Comparison of ENCODE assay signal across 27 cellular contexts in the genomic region with DNA sequence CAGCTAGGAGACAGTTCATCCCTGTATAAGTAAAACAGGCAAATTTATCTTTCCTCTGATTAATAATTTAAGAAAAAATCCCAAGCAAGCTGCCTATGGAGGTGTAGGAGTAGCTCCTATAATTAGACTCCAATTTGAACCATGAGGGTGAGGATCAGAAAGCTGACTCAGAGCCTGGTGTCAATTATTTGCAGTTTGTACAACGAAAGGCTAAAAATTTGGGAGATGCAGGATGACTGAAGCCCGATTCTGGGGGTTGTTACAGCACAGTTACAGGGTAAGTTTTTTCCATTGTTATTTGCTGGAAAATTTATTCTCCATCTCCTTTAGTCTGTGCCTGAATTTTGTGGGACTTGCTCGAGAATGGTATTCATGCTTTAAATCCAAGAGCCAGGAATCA.
"Had no signal": no experiment of that assay in that cellular context is flagged by ENCODE, and none has a peak within 500 bp of the region (broad histone marks: within the 10 kb centered on the region; RNA-seq: fewer than 3 reads in every experiment).

No MANE protein-coding gene starts in this region.

- H3K9me3 Mint-ChIP-seq: naive thymus-derived CD8-positive, alpha-beta T cell; nephron progenitor cell; stimulated activated memory B cell treated with anti-CD40 and anti-IgM and Interleukin-4, amounts not matched to agents 10 μg/mL and 1 μg/mL and 100 μg/mL, for 72 hours; stimulated activated naive CD8-positive, alpha-beta T cell treated with anti-CD3 and anti-CD28 coated beads, Interleukin-15, amount 100 ng/mL, for 72 hours had no signal

- H3K36me3 ChIP-seq: neutrophil, pancreas, prostate gland, right lobe of liver, sigmoid colon, suprapubic skin, tibial nerve, upper lobe of left lung, vagina had no signal

- H3K9me3 ChIP-seq: neutrophil, pancreas, prostate gland, right lobe of liver, sigmoid colon, suprapubic skin, testis, tibial nerve, upper lobe of left lung, vagina had no signal

- H3K27me3 ChIP-seq: neutrophil, pancreas, right lobe of liver, sigmoid colon, suprapubic skin, testis, tibial nerve, upper lobe of left lung, vagina had no signal

- H3K4me3 ChIP-seq: pancreas, prostate gland, right lobe of liver, sigmoid colon, suprapubic skin, testis, tibial nerve, upper lobe of left lung, vagina had no signal

- H3K4me1 Mint-ChIP-seq: naive thymus-derived CD8-positive, alpha-beta T cell; stimulated activated naive CD8-positive, alpha-beta T cell treated with anti-CD3 and anti-CD28 coated beads, Interleukin-15, amount 100 ng/mL, for 72 hours had no signal

- H3K27ac ChIP-seq: neutrophil, pancreas, prostate gland, right lobe of liver, sigmoid colon, suprapubic skin, testis, tibial nerve, upper lobe of left lung, vagina had no signal

- H3K4me3 Mint-ChIP-seq: naive thymus-derived CD8-positive, alpha-beta T cell; natural killer cell treated with Interleukin-12 subunit alpha and Interleukin-12 subunit beta and Interleukin-15 and Interleukin-18, amount 100 ng/mL, for 72 hours; nephron progenitor cell; neural crest cell; stimulated activated memory B cell treated with anti-CD40 and anti-IgM and Interleukin-4, amounts not matched to agents 10 μg/mL and 1 μg/mL and 100 μg/mL, for 72 hours; stimulated activated naive CD8-positive, alpha-beta T cell treated with anti-CD3 and anti-CD28 coated beads, Interleukin-15, amount 100 ng/mL, for 72 hours had no signal

- H3K36me3 Mint-ChIP-seq: naive thymus-derived CD8-positive, alpha-beta T cell; natural killer cell treated with Interleukin-12 subunit alpha and Interleukin-12 subunit beta and Interleukin-15 and Interleukin-18, amount 100 ng/mL, for 72 hours; stimulated activated memory B cell treated with anti-CD40 and anti-IgM and Interleukin-4, amounts not matched to agents 10 μg/mL and 1 μg/mL and 100 μg/mL, for 72 hours had no signal

- DNase-seq: naive thymus-derived CD8-positive, alpha-beta T cell; nephron progenitor cell; pancreas; right cardiac atrium; right lobe of liver; sigmoid colon; small intestine; stimulated activated CD4-positive, alpha-beta T cell treated with anti-CD3 and anti-CD28 coated beads, Interleukin-12 subunit alpha, Interleukin-12 subunit beta, amount 100 ng/mL, for 4 hours; stimulated activated CD4-positive, alpha-beta T cell treated with anti-CD3 and anti-CD28 coated beads, Interleukin-1b, Interleukin-23, amount 100 ng/mL, for 48 hours; stimulated activated CD4-positive, alpha-beta T cell treated with anti-CD3 and anti-CD28 coated beads, Interleukin-4, amount 100 ng/mL, for 1 hour; stimulated activated CD4-positive, alpha-beta T cell treated with anti-CD3 and anti-CD28 coated beads, Interleukin-4, amount 100 ng/mL, for 4 hours; stimulated activated CD8-positive, alpha-beta memory T cell treated with anti-CD3 and anti-CD28 coated beads, Interleukin-4, amount 100 ng/mL, for 48 hours; stimulated activated naive CD4-positive, alpha-beta T cell; stimulated activated naive CD8-positive, alpha-beta T cell treated with anti-CD3 and anti-CD28 coated beads, Interleukin-15, amount 100 ng/mL, for 72 hours; stimulated activated naive CD8-positive, alpha-beta T cell treated with anti-CD3 and anti-CD28 coated beads, Interleukin-15, Interleukin-2, amounts not matched to agents 100 U/mL and 50 U/mL, for 24 hours; substantia nigra; testis; trophoblast cell; upper lobe of left lung had no signal

- ATAC-seq: naive thymus-derived CD8-positive, alpha-beta T cell; natural killer cell treated with Interleukin-12 subunit alpha and Interleukin-12 subunit beta and Interleukin-15 and Interleukin-18, amount 100 ng/mL, for 72 hours; pancreas; right cardiac atrium; right lobe of liver; stimulated activated memory B cell treated with anti-CD40 and anti-IgM and Interleukin-4, amounts not matched to agents 10 μg/mL and 1 μg/mL and 100 μg/mL, for 72 hours; stimulated activated naive CD8-positive, alpha-beta T cell treated with anti-CD3 and anti-CD28 coated beads, Interleukin-15, amount 100 ng/mL, for 72 hours; stimulated activated naive CD8-positive, alpha-beta T cell treated with anti-CD3 and anti-CD28 coated beads, Interleukin-15, Interleukin-2, amounts not matched to agents 100 U/mL and 50 U/mL, for 24 hours had no signal

- H3K4me1 ChIP-seq: pancreas, prostate gland, right lobe of liver, suprapubic skin, testis, upper lobe of left lung, vagina had no signal

- H3K27ac Mint-ChIP-seq: naive thymus-derived CD8-positive, alpha-beta T cell; natural killer cell treated with Interleukin-12 subunit alpha and Interleukin-12 subunit beta and Interleukin-15 and Interleukin-18, amount 100 ng/mL, for 72 hours; nephron progenitor cell; stimulated activated memory B cell treated with anti-CD40 and anti-IgM and Interleukin-4, amounts not matched to agents 10 μg/mL and 1 μg/mL and 100 μg/mL, for 72 hours; stimulated activated naive CD8-positive, alpha-beta T cell treated with anti-CD3 and anti-CD28 coated beads, Interleukin-15, amount 100 ng/mL, for 72 hours had no signal

- H3K27me3 Mint-ChIP-seq: natural killer cell treated with Interleukin-12 subunit alpha and Interleukin-12 subunit beta and Interleukin-15 and Interleukin-18, amount 100 ng/mL, for 72 hours had no signal
